ENCODE assay signal across 21 cellular contexts in the genomic region with DNA sequence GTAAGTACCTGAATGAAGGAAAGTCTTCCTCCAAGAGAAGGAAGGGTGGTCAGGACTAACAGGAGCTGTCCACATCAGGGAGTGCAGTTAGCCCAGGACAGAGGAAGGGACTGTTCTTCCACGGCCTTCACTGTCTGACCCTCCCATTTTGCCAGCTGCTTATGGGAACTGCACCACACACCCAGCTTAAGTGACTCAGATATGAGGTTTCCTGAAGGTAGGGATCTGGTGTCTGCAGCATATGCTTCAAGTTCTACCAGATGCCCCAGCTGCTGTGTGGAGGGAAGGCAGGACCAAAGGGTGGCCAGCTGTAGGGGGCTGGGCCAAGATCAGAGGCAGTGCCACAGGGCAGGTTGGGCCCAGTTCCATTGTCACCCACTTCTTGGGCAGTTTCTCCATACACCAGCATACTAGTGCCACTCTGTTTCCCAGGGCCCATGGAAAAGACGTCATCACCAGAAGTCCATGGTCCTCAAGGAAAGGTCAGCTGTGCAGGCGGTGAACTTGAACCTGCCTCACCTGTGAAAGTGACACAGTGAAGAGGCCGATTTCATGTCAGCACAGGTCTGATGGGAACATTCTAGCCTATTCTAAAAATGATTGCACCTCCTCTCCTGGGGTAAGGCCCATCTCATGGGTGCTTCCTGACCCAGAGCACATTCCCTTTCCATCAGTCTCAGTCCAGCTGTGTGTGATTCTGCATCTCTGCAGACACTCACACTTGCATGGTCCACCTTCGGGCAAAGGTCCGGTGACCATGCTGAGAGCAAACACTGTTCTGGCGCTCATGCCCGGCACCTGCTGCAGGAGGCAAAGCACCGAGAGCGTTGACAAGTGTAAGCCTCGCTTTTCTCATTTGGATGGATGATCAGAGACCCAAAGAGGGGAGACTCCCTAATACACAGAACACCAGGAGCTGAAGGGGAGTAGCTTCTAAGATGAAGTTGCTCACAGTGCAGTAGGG.
DNase-seq lines count a peak whose midpoint lies in the region; ATAC-seq, FAIRE-seq and TF ChIP-seq lines count a peak whose summit lies in the region.
"Had no signal": no experiment of that assay in that cellular context is flagged by ENCODE, and none has a peak within 500 bp of the region (broad histone marks: within the 10 kb centered on the region; RNA-seq: fewer than 3 reads in every experiment).

No MANE protein-coding gene starts in this region.

- H3K36me3 ChIP-seq in K562 (ENCODE audit: control insufficient read depth, insufficient read depth, low read length) (no peaks in the 10 kb centered on the region), right lobe of liver (no peaks in the 10 kb centered on the region)
- H3K36me3 ChIP-seq: BLaER1 treated with 17β-estradiol and CSF1 and Interleukin-3, amounts not matched to agents 10 nM and 100 nM; neutrophil; prostate gland had no signal

- H3K4me3 ChIP-seq in AG10803 (ENCODE audit: low read length) (no peak overlapping the region), K562 (no peak overlapping the region), right lobe of liver (no peak overlapping the region)
- H3K4me3 ChIP-seq: BLaER1 treated with 17β-estradiol and CSF1 and Interleukin-3, amounts not matched to agents 10 nM and 100 nM; lung; prostate gland; skin epidermis had no signal

- no peak for TF ChIP-seq CTCF in AG10803 (conservative IDR thresholded peaks at IDR 0.05; ENCODE audit: low read length)
- no peak for TF ChIP-seq CTCF in K562 (IDR thresholded peaks at IDR 0.05 in 2 of 3, conservative IDR thresholded peaks at IDR 0.05 in 1 of 3; ENCODE audit: insufficient read depth in 2 of 3, low read depth in 1 of 3, low read length in 3 of 3)
- no peak for TF ChIP-seq CTCF in right lobe of liver (IDR thresholded peaks at IDR 0.05)

- H3K4me2 ChIP-seq in K562 (ENCODE audit: insufficient read depth, low read length), result no peak overlapping the region
- H3K4me2 ChIP-seq: BLaER1 treated with 17β-estradiol and CSF1 and Interleukin-3, amounts not matched to agents 10 nM and 100 nM had no signal

- TF ChIP-seq POLR2A in K562 (conservative IDR thresholded peaks at IDR 0.05), result no peak
- TF ChIP-seq POLR2A in right lobe of liver (IDR thresholded peaks at IDR 0.05), result no peak

- TF ChIP-seq RAD21 in K562 (CRISPR knock-in tag; conservative IDR thresholded peaks at IDR 0.05 in 1 of 2, IDR thresholded peaks at IDR 0.05 in 1 of 2), result no peak

- H3K4me3 Mint-ChIP-seq in activated T-helper 17 cell treated with anti-CD3 and anti-CD28 coated beads, Interleukin-2, amount 50 U/mL, for 72 hours, result no peak overlapping the region
- H3K4me3 Mint-ChIP-seq: endodermal cell; T-helper 2 cell treated with Interferon-gamma antibody and Interleukin-4, amounts not matched to agents 5 μg/mL and 100 μg/mL, for 36 hours; type B pancreatic cell had no signal

- H3K9me3 ChIP-seq in K562 (replicated peaks; ENCODE audit: control insufficient read depth, insufficient read depth, low read depth, low read length), result no peaks in the 10 kb centered on the region
- no peaks in the 10 kb centered on the region for H3K9me3 ChIP-seq in right lobe of liver
- H3K9me3 ChIP-seq: BLaER1 treated with 17β-estradiol and CSF1 and Interleukin-3, amounts not matched to agents 10 nM and 100 nM; neutrophil; prostate gland had no signal

- DNase-seq in AG10803 (ENCODE audit: low read depth) (peak; percentile 8), NCI-H146 (lab: John Stamatoyannopoulos, UW) (peak; percentile 91), K562 (ENCODE audit: extremely low read depth in 1 of 4, low spot score in 3 of 4) (no peak), right lobe of liver (peak in 1 of 3 donors; percentile 58), GM19238 (ENCODE audit: insufficient read length, low spot score) (no peak)
- DNase-seq: activated naive CD4-positive, alpha-beta T cell treated with anti-CD3 and anti-CD28 coated beads, Interleukin-2, amount 50 U/mL, for 16 hours; aorta; caudate nucleus; endodermal cell; NCI-H526 had no signal

- H3K4me1 ChIP-seq in K562 (replicated peaks in 1 of 2; ENCODE audit: control insufficient read depth in 2 of 2, insufficient read depth in 2 of 2, low read length in 2 of 2) (no peaks in the 10 kb centered on the region), right lobe of liver (peaks cover 0 to 7% (median 2%) of the 10 kb centered on the region in 4 donors)
- H3K4me1 ChIP-seq: prostate gland had no signal

- no peak for FAIRE-seq in K562 (lab: Jason Lieb, UNC)

- peaks cover 14% of the 10 kb centered on the region for H3K27me3 Mint-ChIP-seq in activated T-helper 17 cell treated with anti-CD3 and anti-CD28 coated beads, Interleukin-2, amount 50 U/mL, for 72 hours

- no peak overlapping the region for H3K9ac ChIP-seq in K562 (ENCODE audit: insufficient read depth in 1 of 2, low read depth in 2 of 2, low read length in 2 of 2)
- H3K9ac ChIP-seq: BLaER1 treated with 17β-estradiol and CSF1 and Interleukin-3, amounts not matched to agents 10 nM and 100 nM had no signal

- H3K27ac ChIP-seq in K562 (ENCODE audit: extremely low read depth, low read depth, low read length) (no peak overlapping the region), right lobe of liver (no peak overlapping the region)
- H3K27ac ChIP-seq: BLaER1 treated with 17β-estradiol and CSF1 and Interleukin-3, amounts not matched to agents 10 nM and 100 nM; neutrophil; prostate gland; skin epidermis had no signal

- H3K27me3 ChIP-seq in K562 (ENCODE audit: control insufficient read depth in 2 of 2, insufficient read depth in 2 of 2, low read length in 2 of 2) (peaks cover 0 to 12% of the 10 kb centered on the region in 2 experiments; a peak in 3 of 5 replicates), right lobe of liver (no peaks in the 10 kb centered on the region)
- H3K27me3 ChIP-seq: BLaER1 treated with 17β-estradiol and CSF1 and Interleukin-3, amounts not matched to agents 10 nM and 100 nM; neutrophil had no signal

- intact Hi-C loops in K562 (cut with micrococcal nuclease), result no loop called here
- intact Hi-C loops in right lobe of liver (cut with DNase I), result no loop called here

- no peaks in the 10 kb centered on the region for H4K20me1 ChIP-seq in K562 (replicated peaks; ENCODE audit: control insufficient read depth, insufficient read depth, low read length)
- H4K20me1 ChIP-seq: BLaER1 treated with 17β-estradiol and CSF1 and Interleukin-3, amounts not matched to agents 10 nM and 100 nM had no signal

- H3K9me1 ChIP-seq in K562 (ENCODE audit: control insufficient read depth, insufficient read depth, low read length), result no peaks in the 10 kb centered on the region

- POLR2A ChIA-PET in K562 (lab: Yijun Ruan, JAX), result interaction anchor here (0.5 to 0.6 kb wide), 2 partner anchors 69 to 1518 kb away, joined by 3 read pairs; no protein-coding TSS in a partner anchor

- H3K79me2 ChIP-seq in K562 (ENCODE audit: control insufficient read depth, insufficient read depth, low read length), result no peaks in the 10 kb centered on the region

- no peaks in the 10 kb centered on the region for H3K36me3 Mint-ChIP-seq in activated T-helper 17 cell treated with anti-CD3 and anti-CD28 coated beads, Interleukin-2, amount 50 U/mL, for 72 hours (ENCODE audit: low read depth)
- H3K36me3 Mint-ChIP-seq: type B pancreatic cell had no signal

- CTCF ChIA-PET in K562 (lab: Yijun Ruan, JAX; ENCODE audit: low intra/inter-chr PET ratio), result no interaction called here

- ATAC-seq in K562 (no peak; the same call in 2 of the 3 replicates), right lobe of liver (peak; percentile 89 to 95 (median 94)), GM21786 (IDR thresholded peaks at IDR 0.05; ENCODE audit: unreplicated experiment) (no peak), GM21515 (IDR thresholded peaks at IDR 0.05; ENCODE audit: unreplicated experiment) (no peak)
- ATAC-seq in activated T-helper 17 cell treated with anti-CD3 and anti-CD28 coated beads, Interleukin-2, amount 50 U/mL, for 72 hours (replicated peaks), result no peak
- ATAC-seq: HCT116 had no signal

- no peaks in the 10 kb centered on the region for H3K9me3 Mint-ChIP-seq in activated T-helper 17 cell treated with anti-CD3 and anti-CD28 coated beads, Interleukin-2, amount 50 U/mL, for 72 hours
- H3K9me3 Mint-ChIP-seq: endodermal cell; T-helper 2 cell treated with Interferon-gamma antibody and Interleukin-4, amounts not matched to agents 5 μg/mL and 100 μg/mL, for 36 hours; type B pancreatic cell had no signal

- no peak overlapping the region for H3K27ac Mint-ChIP-seq in activated T-helper 17 cell treated with anti-CD3 and anti-CD28 coated beads, Interleukin-2, amount 50 U/mL, for 72 hours
- H3K27ac Mint-ChIP-seq: endodermal cell; T-helper 2 cell treated with Interferon-gamma antibody and Interleukin-4, amounts not matched to agents 5 μg/mL and 100 μg/mL, for 36 hours; type B pancreatic cell had no signal

- in situ Hi-C loops in K562 (cut with MboI), result no loop called here

- H3K4me1 Mint-ChIP-seq in activated T-helper 17 cell treated with anti-CD3 and anti-CD28 coated beads, Interleukin-2, amount 50 U/mL, for 72 hours, result no peaks in the 10 kb centered on the region
- H3K4me1 Mint-ChIP-seq: endodermal cell had no signal

- no peak for TF ChIP-seq EP300 in K562 (IDR thresholded peaks at IDR 0.05; ENCODE audit: low read length)

- no peak overlapping the region for H2AFZ ChIP-seq in K562 (ENCODE audit: low read depth, low read length)

- WGBS in K562 (ENCODE audit: insufficient coverage, low coverage, missing lambda C conversion rate), result 10% methylated on average over 10 of the region's 11 CpGs
- 14% methylated on average over 1 of the region's 11 CpGs for WGBS in right lobe of liver (ENCODE audit: insufficient coverage, low coverage, low lambda C conversion rate, missing lambda C conversion rate)

- BruUV-seq in K562 (replicated peaks; lab: Mats Ljungman, UMichigan), result no TSS peak

TF ChIP-seq in K562, 482 proteins besides CTCF, POLR2A, EP300 and RAD21:
- TF ChIP-seq CREM (IDR thresholded peaks at IDR 0.05; ENCODE audit: low read depth) (0 out of 2 replicates have a peak, but pooled peaks have one; percentile 14), HDAC2 (IDR thresholded peaks at IDR 0.05) (no peak)

Comparison
In these comparisons a context has a peak if more than half of its experiments do, and no peak if none do; other contexts are left out.
1. DNase-seq: peak in AG10803 (single experiment) and NCI-H146 (single experiment); none in K562 (0 of 4) and GM19238 (single experiment).
2. ATAC-seq: peak in right lobe of liver (4 of 4); none in K562 (single experiment), GM21786 (single experiment), activated T-helper 17 cell treated with anti-CD3 and anti-CD28 coated beads, Interleukin-2, amount 50 U/mL, for 72 hours (single experiment) and GM21515 (single experiment).